In the genomic region with DNA sequence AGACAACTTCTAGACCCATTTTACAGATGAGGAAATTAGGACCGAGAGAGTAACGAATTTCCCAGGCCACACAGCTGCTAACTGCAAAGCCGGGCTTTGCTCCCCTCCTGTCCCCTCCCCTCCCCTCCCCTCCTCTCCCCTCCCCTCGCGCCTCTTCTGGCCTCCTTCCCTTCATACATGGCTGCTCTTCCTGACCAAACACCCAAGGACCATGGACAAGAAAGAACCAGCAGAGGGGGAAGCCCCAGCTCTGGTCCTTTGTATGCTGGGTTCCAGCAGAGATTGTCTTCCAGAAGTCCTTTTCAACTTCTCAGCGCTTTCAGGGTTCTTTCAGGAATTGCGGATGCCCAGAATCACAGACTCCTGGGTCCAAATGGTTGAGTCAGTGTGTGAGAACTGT, we compare ENCODE assay signal across 21 cellular contexts. TPM values are rescaled to one million over a fixed set of nuclear protein-coding genes. Genes with fewer than 3 reads are reported as not detected.
DNase-seq lines count a peak whose midpoint lies in the region; TF ChIP-seq lines count a peak whose summit lies in the region.
"Had no signal": no experiment of that assay in that cellular context is flagged by ENCODE, and none has a peak within 500 bp of the region (broad histone marks: within the 10 kb centered on the region; RNA-seq: fewer than 3 reads in every experiment).

No MANE protein-coding gene starts in this region.

- no peaks in the 10 kb centered on the region for H3K27me3 Mint-ChIP-seq in nephron progenitor cell (ENCODE audit: low read depth, poor library complexity)

- H3K27me3 ChIP-seq in hepatocyte (no peaks in the 10 kb centered on the region), thyroid gland (no peaks in the 10 kb centered on the region)

- no peak for TF ChIP-seq CTCF in hepatocyte (IDR thresholded peaks at IDR 0.05; ENCODE audit: poor library complexity)
- TF ChIP-seq CTCF in nephron progenitor cell (IDR thresholded peaks at IDR 0.05): no peak
- TF ChIP-seq CTCF in thyroid gland (IDR thresholded peaks at IDR 0.05): no peak

- peaks cover 35% of the 10 kb centered on the region for H3K4me1 ChIP-seq in hepatocyte (ENCODE audit: insufficient read depth)
- peaks cover 29 to 42% of the 10 kb centered on the region in 2 donors for H3K4me1 ChIP-seq in thyroid gland

- intact Hi-C loops in thyroid gland (cut with DNase I): no loop called here

- peak overlapping the region; percentile 59 for H3K4me2 ChIP-seq in hepatocyte

- no peaks in the 10 kb centered on the region for H3K9me3 ChIP-seq in hepatocyte (ENCODE audit: low read depth)
- H3K9me3 ChIP-seq in thyroid gland: no peaks in the 10 kb centered on the region
- H3K9me3 ChIP-seq: MG63 had no signal

- no peaks in the 10 kb centered on the region for H3K36me3 ChIP-seq in hepatocyte (replicated peaks; ENCODE audit: insufficient read depth, low read depth)
- no peaks in the 10 kb centered on the region for H3K36me3 ChIP-seq in thyroid gland
- H3K36me3 ChIP-seq: MG63 had no signal

- no peaks in the 10 kb centered on the region for H4K20me1 ChIP-seq in hepatocyte (ENCODE audit: insufficient read depth, poor library complexity, severe bottlenecking)

- no peaks in the 10 kb centered on the region for H3K4me1 Mint-ChIP-seq in nephron progenitor cell

- peak overlapping the region; percentile 81 for H2AFZ ChIP-seq in hepatocyte

- H3K4me3 Mint-ChIP-seq in nephron progenitor cell: no peak overlapping the region

- no peaks in the 10 kb centered on the region for H3K79me2 ChIP-seq in hepatocyte

- peak; percentile 3 for DNase-seq in NCI-H510A treated with DMSO at 0.1 percent for 48 hours (lab: John Stamatoyannopoulos, UW)
- DNase-seq in NCI-H510A (lab: John Stamatoyannopoulos, UW): no peak
- DNase-seq in hepatocyte (ENCODE audit: low spot score): no peak
- DNase-seq in nephron progenitor cell: no peak
- DNase-seq in thyroid gland: peak; percentile 69 to 70
- DNase-seq in substantia nigra (lab: John Stamatoyannopoulos, UW): no peak
- DNase-seq in hepatic stellate cell (ENCODE audit: low spot score): no peak
- no peak for DNase-seq in 8988T
- DNase-seq: DMS 273 treated with DMSO at 0.1 percent for 48 hours, GDM1, Karpas-422, MG63, NCI-H1105, NCI-H1694 treated with DMSO at 0.1 percent for 48 hours, NCI-H345, Right ventricle myocardium superior had no signal

- H3K9me2 ChIP-seq in hepatocyte (replicated peaks; ENCODE audit: insufficient read depth): no peaks in the 10 kb centered on the region

- H3K27ac ChIP-seq in hepatocyte (no peak overlapping the region), thyroid gland (peak overlapping the region; percentile 29 to 69 (median 53)), substantia nigra (ENCODE audit: low read depth, low read length, poor library complexity, severe bottlenecking) (no peak overlapping the region)
- H3K27ac ChIP-seq: 22Rv1 had no signal

- no peaks in the 10 kb centered on the region for H3K36me3 Mint-ChIP-seq in nephron progenitor cell (ENCODE audit: low read depth)

- TF ChIP-seq POLR2A in thyroid gland (IDR thresholded peaks at IDR 0.05): no peak

- 90% methylated on average over 6 of the region's 7 CpGs for WGBS in hepatocyte (ENCODE audit: low lambda C conversion rate, missing lambda C conversion rate)
- 26 to 48% methylated on average over 7 of the region's 7 CpGs for WGBS in thyroid gland, 2 donors

- no peak overlapping the region for H3K4me3 ChIP-seq in hepatocyte
- H3K4me3 ChIP-seq in thyroid gland (replicated peaks in 1 of 3): no peak overlapping the region
- H3K4me3 ChIP-seq: GM12878, MG63 had no signal

- H3K27ac Mint-ChIP-seq in nephron progenitor cell: peak overlapping the region; percentile 81

- no peaks in the 10 kb centered on the region for H3K9me3 Mint-ChIP-seq in nephron progenitor cell

RNA-seq across cellular contexts. Expression of gene TMEM72, which starts 3.6 kb away (rescaled TPM):
- total RNA-seq in hepatocyte (0.13 TPM in 1 of 2 replicates, not detected in the other), thyroid gland (not detected)
- 0.69 TPM in 1 of 2 replicates, not detected in the other for polyA plus RNA-seq in hepatocyte
- total RNA-seq: GM12878, H4, IMR-90, Right ventricle myocardium superior had no signal
- polyA plus RNA-seq: BJ, IMR-90 had no signal

RNA-seq across cellular contexts. Expression of gene RASSF4, which starts 52.0 kb away (rescaled TPM):
- total RNA-seq in hepatocyte (19.2 and 23.5 TPM in 2 replicates), thyroid gland (100 to 1,000 TPM; 175 to 226 (median 203) TPM)
- 20.1 and 26.8 TPM in 2 replicates for polyA plus RNA-seq in hepatocyte

Comparison
In these comparisons a context has a peak if more than half of its experiments do, and no peak if none do; other contexts are left out.
1. DNase-seq: peak in NCI-H510A treated with DMSO at 0.1 percent for 48 hours (single experiment) and thyroid gland (2 of 2); none in NCI-H510A (single experiment), hepatocyte (single experiment), nephron progenitor cell (single experiment), substantia nigra (0 of 49), hepatic stellate cell (single experiment) and 8988T (single experiment).
2. H3K27ac ChIP-seq: peak in thyroid gland (3 of 3); none in hepatocyte (single experiment) and substantia nigra (single experiment).